Comparison of ENCODE assay signal across 13 cellular contexts in the genomic region with DNA sequence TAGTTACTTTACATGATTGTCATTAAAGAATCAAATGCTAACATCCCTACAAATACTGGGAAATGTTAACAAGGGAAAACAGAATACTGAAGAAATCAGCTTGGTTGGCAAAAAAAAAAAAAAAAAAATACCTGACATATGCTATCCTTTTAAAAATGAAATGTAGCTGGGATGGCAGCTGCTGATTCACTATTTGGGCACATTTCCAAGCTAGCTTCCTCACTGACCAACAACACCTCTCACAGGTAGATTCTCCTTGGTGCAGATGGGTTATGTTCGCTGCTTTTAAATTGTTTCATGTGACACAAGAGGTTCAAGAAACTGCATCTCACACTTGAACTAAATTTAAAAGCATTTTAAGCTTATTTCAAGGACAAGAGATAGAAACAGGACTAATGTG. TPM values are rescaled to one million over a fixed set of nuclear protein-coding genes. Genes with fewer than 3 reads are reported as not detected.
DNase-seq lines count a peak whose midpoint lies in the region; FAIRE-seq and TF ChIP-seq lines count a peak whose summit lies in the region.
"Had no signal": no experiment of that assay in that cellular context is flagged by ENCODE, and none has a peak within 500 bp of the region (broad histone marks: within the 10 kb centered on the region; RNA-seq: fewer than 3 reads in every experiment).

No MANE protein-coding gene starts in this region.

- TF ChIP-seq CTCF in epithelial cell of esophagus (IDR thresholded peaks at IDR 0.05; ENCODE audit: insufficient read depth, low read depth, low read length, missing control alignments) (no peak), GM20000 (IDR thresholded peaks at IDR 0.05; ENCODE audit: extremely low read depth, missing control alignments) (no peak)

- H3K27me3 ChIP-seq in MG63, result no peaks in the 10 kb centered on the region
- H3K27me3 ChIP-seq: gastroesophageal sphincter had no signal

- no peak for TF ChIP-seq POLR2A in H54 (IDR thresholded peaks at IDR 0.05; ENCODE audit: low read depth, low read length)

- FAIRE-seq in H54 (lab: Jason Lieb, UNC), result peak; percentile 64

- H3K9me3 ChIP-seq in MG63, result no peaks in the 10 kb centered on the region
- H3K9me3 ChIP-seq: gastroesophageal sphincter, neutrophil, SJCRH30 had no signal

- H3K4me3 ChIP-seq in epithelial cell of esophagus (ENCODE audit: low read length) (no peak overlapping the region), MG63 (no peak overlapping the region)
- H3K4me3 ChIP-seq: cardiac muscle cell, gastroesophageal sphincter, GM23248, SJCRH30 had no signal

- no peaks in the 10 kb centered on the region for H3K36me3 ChIP-seq in MG63
- H3K36me3 ChIP-seq: cardiac muscle cell, gastroesophageal sphincter, neutrophil, SJCRH30 had no signal

- intact Hi-C loops in posterior cingulate gyrus (cut with DNase I), result no loop called here

- DNase-seq in DMS153 (lab: John Stamatoyannopoulos, UW) (peak; percentile 76), H54 (ENCODE audit: insufficient read length, low spot score) (no peak), NCI-H69 (lab: John Stamatoyannopoulos, UW) (peak; percentile 85), epithelial cell of esophagus (ENCODE audit: low read depth) (peak; percentile 69), posterior cingulate gyrus (no peak), GM20000 (ENCODE audit: low spot score) (no peak), ecto neural progenitor cell (ENCODE audit: low spot score) (no peak), MG63 (no peak)

RNA-seq across cellular contexts. Expression of gene PRUNE2, which starts 6.1 kb away (rescaled TPM):
- 2.7 and 24.2 TPM in 2 replicates for total RNA-seq in MG63 (2014; rRNA removed; shearing (Covaris generic); ENCODE audit: low replicate concordance)

Comparison
In these comparisons a context has a peak if more than half of its experiments do, and no peak if none do; other contexts are left out.
1. DNase-seq: peak in DMS153 (single experiment), NCI-H69 (single experiment) and epithelial cell of esophagus (single experiment); none in H54 (single experiment), posterior cingulate gyrus (0 of 10), GM20000 (single experiment), ecto neural progenitor cell (single experiment) and MG63 (single experiment).